20 cellular contexts compared by ENCODE assay signal in the genomic region with DNA sequence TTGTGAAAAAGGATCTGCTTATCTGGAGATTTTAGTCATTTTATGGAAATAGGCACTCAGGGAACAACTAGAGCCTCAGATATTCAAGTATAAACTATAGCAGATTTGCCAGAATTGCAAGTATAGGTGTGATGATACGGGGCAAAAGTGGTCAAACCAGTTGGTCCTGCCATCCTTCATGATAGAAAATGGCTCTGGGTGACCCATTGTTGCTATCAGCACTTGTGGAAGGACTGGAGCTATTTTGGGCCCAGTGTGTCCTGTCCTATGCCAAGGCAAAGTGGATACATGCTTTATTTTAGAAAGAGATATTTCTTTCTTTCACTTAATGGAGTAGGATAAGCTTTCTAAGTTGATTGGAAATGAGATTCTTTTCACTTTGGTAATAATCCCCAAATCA.
DNase-seq lines count a peak whose midpoint lies in the region; ATAC-seq and TF ChIP-seq lines count a peak whose summit lies in the region.
"Had no signal": no experiment of that assay in that cellular context is flagged by ENCODE, and none has a peak within 500 bp of the region (broad histone marks: within the 10 kb centered on the region; RNA-seq: fewer than 3 reads in every experiment).

No MANE protein-coding gene starts in this region.

- TF ChIP-seq EP300 in stomach (IDR thresholded peaks at IDR 0.05): no peak

- H3F3A ChIP-seq in PC-9 (ENCODE audit: insufficient read depth, low read depth): peaks cover 37% of the 10 kb centered on the region

- peaks cover 71% of the 10 kb centered on the region for H4K20me1 ChIP-seq in PC-9 (ENCODE audit: insufficient read depth)

- H3K9ac ChIP-seq in colonic mucosa (ENCODE audit: low read depth in 2 of 2, low read length in 2 of 2): no peak overlapping the region

- no peaks in the 10 kb centered on the region for H3K9me2 ChIP-seq in PC-9 (ENCODE audit: insufficient read depth)

- ATAC-seq in Right ventricle myocardium inferior: peak; percentile 66
- peak in 7 of 8 donors; percentile 36 to 74 (median 54) for ATAC-seq in heart right ventricle
- ATAC-seq in GM18867 (IDR thresholded peaks at IDR 0.05; ENCODE audit: unreplicated experiment): no peak

- peak overlapping the region; percentile 15 for H3K4me2 ChIP-seq in PC-9

- no peak for TF ChIP-seq POLR2A in stomach (IDR thresholded peaks at IDR 0.05)

- POLR2A ChIA-PET in PC-9 (lab: Charles Lee; ENCODE audit: unreplicated experiment): no interaction called here

- peaks cover 62% of the 10 kb centered on the region for H3K79me2 ChIP-seq in PC-9 (ENCODE audit: low read depth)

- H3K27me3 ChIP-seq in PC-9 (ENCODE audit: insufficient read depth, low read depth) (no peaks in the 10 kb centered on the region), heart right ventricle (no peaks in the 10 kb centered on the region), stomach (no peaks in the 10 kb centered on the region), colonic mucosa (no peaks in the 10 kb centered on the region)
- H3K27me3 ChIP-seq: ascending aorta, esophagus squamous epithelium, sigmoid colon, uterus had no signal

- BruUV-seq in PC-9 (replicated peaks; lab: Mats Ljungman, UMichigan): no TSS peak

- H3K4me1 ChIP-seq in PC-9 (replicated peaks; ENCODE audit: insufficient read depth) (peaks cover 25% of the 10 kb centered on the region), heart right ventricle (peaks cover 4 to 97% (median 79%) of the 10 kb centered on the region in 9 donors), stomach (peaks cover 32 to 76% (median 55%) of the 10 kb centered on the region in 4 donors), colonic mucosa (no peaks in the 10 kb centered on the region)

- H3K4me3 ChIP-seq in PC-9 (no peak overlapping the region), heart right ventricle (no peak overlapping the region), stomach (no peak overlapping the region), colonic mucosa (no peak overlapping the region)
- H3K4me3 ChIP-seq: ascending aorta, esophagus squamous epithelium, sigmoid colon, uterus had no signal

- WGBS in heart right ventricle, 2 donors: 44 to 63% methylated on average over 1 of the region's 1 CpG
- WGBS in stomach, 5 donors: 26 to 68% (median 45%) methylated on average over 1 of the region's 1 CpG

- no peak for TF ChIP-seq CTCF in PC-9 (conservative IDR thresholded peaks at IDR 0.05)
- TF ChIP-seq CTCF in heart right ventricle (IDR thresholded peaks at IDR 0.05): no peak
- no peak for TF ChIP-seq CTCF in stomach (IDR thresholded peaks at IDR 0.05)
- no peak for TF ChIP-seq CTCF in colonic mucosa (IDR thresholded peaks at IDR 0.05)

- H3K9me3 ChIP-seq in PC-9 (ENCODE audit: insufficient read depth, low read depth): no peaks in the 10 kb centered on the region
- H3K9me3 ChIP-seq in heart right ventricle: no peaks in the 10 kb centered on the region
- no peaks in the 10 kb centered on the region for H3K9me3 ChIP-seq in stomach
- no peaks in the 10 kb centered on the region for H3K9me3 ChIP-seq in colonic mucosa
- H3K9me3 ChIP-seq: ascending aorta, esophagus squamous epithelium, sigmoid colon, uterus had no signal

- DNase-seq in Right ventricle myocardium inferior (ENCODE audit: missing footprints): no peak
- DNase-seq in cardiac septum (ENCODE audit: low spot score): no peak
- DNase-seq in PC-9: peak in 1 of 2 experiments; percentile 39
- DNase-seq in heart right ventricle: peak in 1 of 2 donors; percentile 11
- DNase-seq in stomach: peak; percentile 63
- DNase-seq in germinal center (ENCODE audit: low spot score): no peak
- DNase-seq in colonic mucosa: no peak
- DNase-seq: activated CD4-positive, alpha-beta T cell treated with anti-CD3 and anti-CD28 coated beads for 48 hours; AML-193; esophagus squamous epithelium; GOT3; hippocampal formation; NCI-H2107; nephron progenitor cell; SIG-M5; sigmoid colon; stimulated activated CD4-positive, alpha-beta T cell treated with anti-CD3 and anti-CD28 coated beads, Interleukin-4, amount 100 ng/mL, for 4 hours; uterus had no signal

- CTCF ChIA-PET in PC-9 (lab: Charles Lee): no interaction called here

- intact Hi-C loops in Right ventricle myocardium inferior (cut with DNase I) (loop anchor here (5.0 kb wide), 1 partner anchor 73 kb away; no protein-coding TSS in a partner anchor), cardiac septum (cut with DNase I) (no loop called here), PC-9 (cut with micrococcal nuclease; ENCODE audit: unreplicated experiment) (no loop called here), heart right ventricle (cut with DNase I) (loop anchor here in 2 of 10 donors (5.0 to 10.0 kb wide), 3 partner anchors 33 to 83 kb away; a partner anchor contains a TSS), stomach (cut with DNase I; ENCODE audit: low total_unique reads) (no loop called here), colonic mucosa (cut with DNase I) (no loop called here)

- H2AFZ ChIP-seq in PC-9: no peak overlapping the region

- H3K36me3 ChIP-seq in PC-9 (ENCODE audit: low read depth): peaks cover 45% of the 10 kb centered on the region; the same call in 1 of the 2 replicates
- peaks cover 0 to 83% (median 7%) of the 10 kb centered on the region in 9 donors for H3K36me3 ChIP-seq in heart right ventricle
- peaks cover 15 to 80% (median 65%) of the 10 kb centered on the region in 4 donors for H3K36me3 ChIP-seq in stomach
- no peaks in the 10 kb centered on the region for H3K36me3 ChIP-seq in colonic mucosa
- H3K36me3 ChIP-seq: uterus had no signal

- H3K27ac ChIP-seq in PC-9 (peak overlapping the region; percentile 4; the same call in 1 of the 2 replicates), heart right ventricle (peak overlapping the region in 9 of 10 donors; percentile 8 to 73 (median 32)), stomach (no peak overlapping the region), colonic mucosa (no peak overlapping the region)
- H3K27ac ChIP-seq: ascending aorta, uterus had no signal

Comparison
In these comparisons a context has a peak if more than half of its experiments do, and no peak if none do; other contexts are left out.
1. H3K27ac ChIP-seq: peak in PC-9 (single experiment) and heart right ventricle (9 of 10); none in stomach (0 of 5) and colonic mucosa (single experiment).